ENCODE assay signal across 9 cellular contexts in the genomic region with DNA sequence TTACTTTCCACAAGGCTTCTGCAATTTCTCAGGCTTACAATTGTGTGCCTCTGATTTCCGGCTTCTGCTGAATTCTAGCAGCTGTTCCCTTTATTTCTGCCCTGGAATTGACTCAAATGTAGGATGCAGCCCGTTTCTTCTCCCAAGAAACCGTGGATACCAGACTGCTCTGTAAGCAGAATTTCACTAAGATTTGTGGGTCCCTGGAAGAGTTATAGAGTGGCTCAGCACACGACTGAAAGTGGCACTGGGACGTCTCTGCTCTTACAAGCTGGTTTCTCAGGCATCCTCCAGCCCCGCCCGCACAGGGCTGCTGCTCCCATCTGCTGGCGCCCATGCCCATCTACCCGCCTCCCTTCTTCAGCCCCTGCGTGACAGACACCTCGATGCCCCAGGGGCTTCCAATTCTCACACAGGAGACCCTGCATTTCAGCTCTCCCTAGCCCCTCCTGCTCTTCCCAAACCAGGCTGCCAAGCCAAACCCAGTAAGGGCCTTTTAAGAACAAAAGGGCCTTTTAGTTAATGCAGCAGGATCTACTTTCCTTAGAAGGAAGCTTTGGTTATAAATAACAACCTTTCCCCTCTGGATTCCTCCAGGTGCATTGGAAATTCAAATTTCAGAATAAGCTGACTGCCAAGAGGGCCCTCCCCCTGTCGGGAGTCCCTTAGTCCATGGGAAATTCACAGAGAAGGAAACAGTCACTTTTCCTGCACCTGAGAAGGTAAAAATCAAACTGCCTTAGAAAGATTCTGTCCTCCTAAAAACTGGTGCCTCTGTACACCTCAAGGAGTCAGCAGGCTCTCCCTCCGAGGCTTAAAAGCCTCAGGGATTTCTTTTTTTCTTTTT. TPM values are rescaled to one million over a fixed set of nuclear protein-coding genes. Genes with fewer than 3 reads are reported as not detected.
DNase-seq lines count a peak whose midpoint lies in the region; TF ChIP-seq lines count a peak whose summit lies in the region.
"Had no signal": no experiment of that assay in that cellular context is flagged by ENCODE, and none has a peak within 500 bp of the region (broad histone marks: within the 10 kb centered on the region; RNA-seq: fewer than 3 reads in every experiment).

No MANE protein-coding gene starts in this region.

- H3K36me3 ChIP-seq in iPS-20b (ENCODE audit: insufficient read depth, low read depth, low read length) (no peaks in the 10 kb centered on the region), stomach (no peaks in the 10 kb centered on the region)

- peak overlapping the region; percentile 78; the same call in 1 of the 2 replicates for H3K9ac ChIP-seq in iPS-20b (ENCODE audit: low read depth, low read length)

- H3K27ac ChIP-seq in iPS-20b (ENCODE audit: low read length) (peak overlapping the region; percentile 65), stomach (peak overlapping the region in 4 of 5 donors; percentile 2 to 8 (median 4))

- 19 to 37% (median 26%) methylated on average over 12 to 13 of the region's 13 CpGs for WGBS in stomach, 5 donors

- TF ChIP-seq CTCF in stomach (IDR thresholded peaks at IDR 0.05): no peak

- no peak for TF ChIP-seq EP300 in stomach (IDR thresholded peaks at IDR 0.05)

- H3K9me3 ChIP-seq in iPS-20b (ENCODE audit: insufficient read depth, low read depth, low read length): no peaks in the 10 kb centered on the region
- H3K9me3 ChIP-seq in stomach: no peaks in the 10 kb centered on the region

- intact Hi-C loops in stomach (cut with DNase I; ENCODE audit: low total_unique reads): no loop called here

- H3K4me3 ChIP-seq in iPS-20b (ENCODE audit: low read length) (peak overlapping the region; percentile 49; the same call in 1 of the 2 replicates), stomach (no peak overlapping the region)

- DNase-seq in NCI-H1092 (lab: John Stamatoyannopoulos, UW) (peak; percentile 38), RPMI8226 (peak; percentile 28), stomach (no peak), activated gamma-delta T cell (lab: John Stamatoyannopoulos, UW) (no peak), KG1 (lab: John Stamatoyannopoulos, UW) (no peak), SHP77 treated with DMSO at 0.1 percent for 48 hours (lab: John Stamatoyannopoulos, UW) (no peak)
- DNase-seq: activated CD4-positive, alpha-beta T cell treated with anti-CD3 and anti-CD28 coated beads for 48 hours; DMS53 had no signal

- TF ChIP-seq POLR2A in stomach (IDR thresholded peaks at IDR 0.05): no peak

- H3K4me1 ChIP-seq in iPS-20b (ENCODE audit: insufficient read depth, low read length) (peaks cover 15% of the 10 kb centered on the region; the same call in 1 of the 2 replicates), stomach (peaks cover 0 to 14% (median 6%) of the 10 kb centered on the region in 4 donors)

- no peaks in the 10 kb centered on the region for H3K27me3 ChIP-seq in iPS-20b (ENCODE audit: insufficient read depth, low read length)
- no peaks in the 10 kb centered on the region for H3K27me3 ChIP-seq in stomach

RNA-seq across cellular contexts. Expression of gene TENT5B, which starts 45.4 kb away (rescaled TPM):
- 10 to 100 TPM in 2 of 5 donors, 1 to 10 TPM in 3; 1.8 to 33.0 (median 5.5) TPM for total RNA-seq in stomach
- 10 to 100 TPM in 1 of 3 donors, 1 to 10 TPM in 2; 1.7 to 27.5 (median 3.9) TPM for polyA plus RNA-seq in stomach

Comparison
In these comparisons a context has a peak if more than half of its experiments do, and no peak if none do; other contexts are left out.
1. DNase-seq: peak in NCI-H1092 (single experiment) and RPMI8226 (single experiment); none in stomach (single experiment), activated gamma-delta T cell (single experiment), KG1 (single experiment) and SHP77 treated with DMSO at 0.1 percent for 48 hours (single experiment).